In the genomic region with DNA sequence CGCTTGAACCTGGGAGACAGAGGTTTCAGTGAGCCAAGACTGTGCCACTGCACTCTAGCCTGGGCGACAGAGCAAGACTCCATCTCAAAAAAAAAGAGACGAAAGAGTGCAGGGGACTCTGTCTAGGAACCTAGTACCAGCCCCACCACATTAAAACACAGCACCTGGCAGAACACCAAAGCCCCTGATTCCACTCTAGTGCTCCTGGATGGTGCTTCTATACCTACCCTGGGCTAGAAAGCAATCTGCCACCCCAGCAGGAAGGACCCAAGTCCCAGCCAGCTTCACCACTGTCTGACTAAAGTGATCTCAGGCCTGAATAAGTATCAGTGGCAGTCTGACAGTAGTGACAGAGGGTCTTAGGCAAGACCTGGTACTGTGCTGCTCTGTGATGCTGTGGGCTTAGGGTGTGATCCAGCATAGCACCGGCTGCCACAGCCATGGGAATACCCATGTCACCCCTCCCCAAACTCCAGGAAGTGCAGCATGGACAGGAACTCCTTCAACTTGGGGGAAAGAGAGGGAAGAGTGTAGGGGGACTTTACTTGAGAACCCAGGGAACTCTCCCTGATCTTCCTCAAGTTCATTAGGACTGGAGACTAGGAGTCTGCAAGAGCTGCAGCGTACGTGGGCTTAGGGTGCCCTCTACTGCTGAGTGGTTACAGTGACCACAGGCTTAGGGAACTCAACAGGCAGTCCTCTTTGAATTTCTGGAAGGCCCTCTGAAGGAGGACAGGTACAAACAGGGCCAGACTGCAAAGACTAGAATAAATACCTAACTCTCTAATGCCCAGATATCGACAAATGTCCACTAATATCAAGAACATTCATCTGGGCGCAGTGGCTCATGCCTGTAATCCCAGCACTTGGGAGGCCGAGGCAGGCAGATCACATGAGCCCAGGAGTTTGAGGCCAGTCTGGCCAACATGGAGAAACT, we compare ENCODE assay signal across 8 cellular contexts. TPM values are rescaled to one million over a fixed set of nuclear protein-coding genes. Genes with fewer than 3 reads are reported as not detected.
A peak's percentile ranks its signal among the peaks of the same experiment; 100 is the strongest.
DNase-seq lines count a peak whose midpoint lies in the region; ATAC-seq and TF ChIP-seq lines count a peak whose summit lies in the region.

No MANE protein-coding gene starts in this region.

- TF ChIP-seq CTCF in chondrocyte (IDR thresholded peaks at IDR 0.05) (peak; percentile 83), lower lobe of right lung (IDR thresholded peaks at IDR 0.05) (peak; percentile 67)

- intact Hi-C loops in lower lobe of right lung (cut with DNase I) = no loop called here

- no peaks in the 10 kb centered on the region for H3K9me3 ChIP-seq in lower lobe of right lung

- peaks cover 19% of the 10 kb centered on the region for H3K27me3 Mint-ChIP-seq in chondrocyte (ENCODE audit: low read depth)

- H3K36me3 ChIP-seq in lower lobe of right lung = no peaks in the 10 kb centered on the region

- H3K27ac ChIP-seq in lower lobe of right lung = no peak overlapping the region

- H3K4me3 Mint-ChIP-seq in chondrocyte (ENCODE audit: unreplicated experiment) = no peak overlapping the region

- H3K27me3 ChIP-seq in lower lobe of right lung (ENCODE audit: low read depth) = no peaks in the 10 kb centered on the region

- no peaks in the 10 kb centered on the region for H3K4me1 Mint-ChIP-seq in chondrocyte (ENCODE audit: low read depth)

- H3K36me3 Mint-ChIP-seq in chondrocyte (ENCODE audit: low read depth) = no peaks in the 10 kb centered on the region

- no peak overlapping the region for H3K4me3 ChIP-seq in lower lobe of right lung

- DNase-seq in CD1c-positive myeloid dendritic cell (ENCODE audit: extremely low spot score) (peak; percentile 85), HCEC 1CT (peak; percentile 71), NCI-H460 (ENCODE audit: extremely low read depth, low read depth) (peak; percentile 78), chondrocyte (ENCODE audit: low spot score) (no peak), lower lobe of right lung (peak; percentile 82)
- DNase-seq in activated CD4-positive, alpha-beta T cell treated with anti-CD3 and anti-CD28 coated beads for 1 hour = peak; percentile 34
- peak; percentile 45 to 55 for DNase-seq in stimulated activated CD8-positive, alpha-beta memory T cell treated with anti-CD3 and anti-CD28 coated beads, Interleukin-15, amount 100 ng/mL, for 48 hours (ENCODE audit: low read depth in 2 of 2)

- H3K27ac Mint-ChIP-seq in chondrocyte (ENCODE audit: unreplicated experiment) = no peak overlapping the region

- H3K9me3 Mint-ChIP-seq in chondrocyte (ENCODE audit: low read depth) = peaks cover 8% of the 10 kb centered on the region

- ATAC-seq in lower lobe of right lung = peak; percentile 93 to 95
- no peak for ATAC-seq in GM21737 (IDR thresholded peaks at IDR 0.05; ENCODE audit: unreplicated experiment)

- H3K4me1 ChIP-seq in lower lobe of right lung = no peaks in the 10 kb centered on the region

RNA-seq across cellular contexts. Expression of gene RNF43, which starts 30.0 kb away (rescaled TPM):
- total RNA-seq in NCI-H460 (2014; rRNA removed; shearing (Covaris generic)) = not detected in 2 replicates
- polyA plus RNA-seq in NCI-H460 (2014; cell fraction: nucleus; rRNA removed) = not detected in 2 replicates
- total RNA-seq in chondrocyte = 0.10 to 0.46 TPM (median 0.15 TPM) in 3 replicates
- 9.7 TPM for total RNA-seq in lower lobe of right lung

RNA-seq across cellular contexts. Expression of gene HSF5, which starts 40.9 kb away (rescaled TPM):
- not detected in 2 replicates for total RNA-seq in NCI-H460 (2014; rRNA removed; shearing (Covaris generic))
- not detected in 2 replicates for polyA plus RNA-seq in NCI-H460 (2014; cell fraction: nucleus; rRNA removed)
- 0.08 to 0.10 TPM in 2 of 3 replicates, not detected in the other for total RNA-seq in chondrocyte
- 0.32 TPM for total RNA-seq in lower lobe of right lung
